ENCODE assay signal across 17 cellular contexts in the genomic region with DNA sequence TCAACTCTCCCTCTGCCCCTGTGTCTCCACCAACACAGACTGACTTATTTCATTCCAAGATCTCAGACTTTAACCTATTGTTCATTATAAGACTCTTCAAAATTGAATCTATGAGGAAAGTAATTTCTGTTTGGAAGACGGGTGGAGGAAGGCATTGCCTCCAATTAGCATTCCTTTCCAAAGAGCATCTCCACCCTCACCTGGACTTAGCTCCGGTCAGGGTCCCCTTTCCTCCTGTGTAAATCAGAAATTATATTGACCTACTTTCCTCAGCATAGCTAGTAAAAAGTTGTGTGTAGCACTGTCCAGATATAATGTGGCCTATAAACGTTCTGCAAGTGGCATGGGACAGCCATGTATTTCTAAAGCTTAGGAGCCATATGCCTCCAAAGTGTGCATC.
DNase-seq lines count a peak whose midpoint lies in the region; ATAC-seq and TF ChIP-seq lines count a peak whose summit lies in the region.
"Had no signal": no experiment of that assay in that cellular context is flagged by ENCODE, and none has a peak within 500 bp of the region (broad histone marks: within the 10 kb centered on the region; RNA-seq: fewer than 3 reads in every experiment).

No MANE protein-coding gene starts in this region.

- no peak overlapping the region for H2AK5ac ChIP-seq in neuronal stem cell (ENCODE audit: low read depth, low read length)

- no peak for TF ChIP-seq CTCF in Peyer's patch (IDR thresholded peaks at IDR 0.05)
- TF ChIP-seq CTCF in transverse colon (IDR thresholded peaks at IDR 0.05): no peak
- TF ChIP-seq CTCF in type B pancreatic cell (conservative IDR thresholded peaks at IDR 0.05): no peak

- H3K18ac ChIP-seq in neuronal stem cell (ENCODE audit: low read length): no peak overlapping the region

- H3K23ac ChIP-seq in neuronal stem cell (ENCODE audit: low read depth, low read length, poor library complexity): no peak overlapping the region

- peak overlapping the region; percentile 13 for H2AFZ ChIP-seq in neuronal stem cell (ENCODE audit: low read length)

- no peak overlapping the region for H3K27ac Mint-ChIP-seq in type B pancreatic cell
- H3K27ac Mint-ChIP-seq: CD4-positive, alpha-beta memory T cell had no signal

- H3K9me3 Mint-ChIP-seq in type B pancreatic cell: no peaks in the 10 kb centered on the region
- H3K9me3 Mint-ChIP-seq: CD4-positive, alpha-beta memory T cell had no signal

- no peak overlapping the region for H3K9ac ChIP-seq in neuronal stem cell (ENCODE audit: low read depth, low read length, poor library complexity)

- no peak overlapping the region for H4K8ac ChIP-seq in neuronal stem cell (ENCODE audit: low read depth, low read length)

- no peak overlapping the region for H3K4me2 ChIP-seq in neuronal stem cell (ENCODE audit: insufficient read depth, low read length, poor library complexity, severe bottlenecking)
- H3K4me2 ChIP-seq: A549 had no signal

- peak overlapping the region in 1 of 4 donors; percentile 16 for H3K27ac ChIP-seq in Peyer's patch
- H3K27ac ChIP-seq in neuronal stem cell (replicated peaks; ENCODE audit: low read length): no peak overlapping the region
- H3K27ac ChIP-seq in transverse colon: peak overlapping the region in 3 of 4 donors; percentile 40 to 64 (median 54)
- H3K27ac ChIP-seq: A549 had no signal

- DNase-seq in Peyer's patch: peak in 2 of 3 donors; percentile 52 to 73
- peak; percentile 28 to 58 for DNase-seq in left colon
- no peak for DNase-seq in neuronal stem cell (ENCODE audit: low spot score)
- peak; percentile 50 for DNase-seq in transverse colon
- no peak for DNase-seq in type B pancreatic cell (ENCODE audit: extremely low spot score, unreplicated experiment)
- no peak for DNase-seq in NCI-H526 (lab: John Stamatoyannopoulos, UW)
- DNase-seq in AG08395 (ENCODE audit: low spot score): no peak
- DNase-seq: 8988T; ACHN; C1 segment of cervical spinal cord; Calu3; CD4-positive, alpha-beta memory T cell; DMS53; GF-D8; H7; HCEC 1CT had no signal

- TF ChIP-seq EP300 in transverse colon (IDR thresholded peaks at IDR 0.05; ENCODE audit: low read depth): no peak

- H3K4me1 ChIP-seq in Peyer's patch (peaks cover 0 to 4% (median 0%) of the 10 kb centered on the region in 4 donors), neuronal stem cell (ENCODE audit: control insufficient read depth in 2 of 2, insufficient read depth in 1 of 2, low read depth in 1 of 2, low read length in 2 of 2) (peaks cover 0 to 9% of the 10 kb centered on the region in 2 donors), transverse colon (peaks cover 0 to 28% (median 8%) of the 10 kb centered on the region in 4 donors)
- H3K4me1 ChIP-seq: A549 had no signal

- no peaks in the 10 kb centered on the region for H3K36me3 Mint-ChIP-seq in type B pancreatic cell
- H3K36me3 Mint-ChIP-seq: CD4-positive, alpha-beta memory T cell had no signal

- ATAC-seq in left colon: peak; percentile 97
- ATAC-seq: A549 had no signal

- H3K79me1 ChIP-seq in neuronal stem cell (ENCODE audit: low read depth, low read length): no peaks in the 10 kb centered on the region

- H3K4me3 Mint-ChIP-seq in type B pancreatic cell: no peak overlapping the region
- H3K4me3 Mint-ChIP-seq: CD4-positive, alpha-beta memory T cell had no signal

- no peak overlapping the region for H3K14ac ChIP-seq in neuronal stem cell (ENCODE audit: low read length)

- intact Hi-C loops in left colon (cut with DNase I, micrococcal nuclease): no loop called here
- intact Hi-C loops in transverse colon (cut with DNase I; ENCODE audit: low total_unique reads): no loop called here

- peaks cover 12% of the 10 kb centered on the region for H3K4me1 Mint-ChIP-seq in type B pancreatic cell (ENCODE audit: unreplicated experiment)
- H3K4me1 Mint-ChIP-seq: CD4-positive, alpha-beta memory T cell had no signal

- H3K4me3 ChIP-seq in Peyer's patch (no peak overlapping the region), neuronal stem cell (ENCODE audit: low read length in 2 of 2) (no peak overlapping the region), transverse colon (no peak overlapping the region)
- H3K4me3 ChIP-seq: A549 had no signal

- H4K91ac ChIP-seq in neuronal stem cell (ENCODE audit: low read depth, low read length, poor library complexity): no peak overlapping the region

- no peak overlapping the region for H2BK12ac ChIP-seq in neuronal stem cell (ENCODE audit: low read length)

- no peak overlapping the region for H2BK5ac ChIP-seq in neuronal stem cell (ENCODE audit: low read length)

- in situ Hi-C loops in transverse colon (cut with MboI; ENCODE audit: low pct_ligation_motif_present in 1 of 4, low pct_unique_long_range_greater_than_20kb in 1 of 4, low sequenced_read_pairs in 3 of 4): no loop called here

- H3K9me3 ChIP-seq in Peyer's patch (no peaks in the 10 kb centered on the region), neuronal stem cell (replicated peaks in 1 of 2; ENCODE audit: control insufficient read depth in 2 of 2, insufficient read depth in 1 of 2, low read depth in 1 of 2, low read length in 2 of 2) (no peaks in the 10 kb centered on the region), transverse colon (no peaks in the 10 kb centered on the region)
- H3K9me3 ChIP-seq: A549 had no signal

- TF ChIP-seq POLR2A in Peyer's patch (IDR thresholded peaks at IDR 0.05) (no peak), transverse colon (IDR thresholded peaks at IDR 0.05) (no peak)

- H3K27me3 ChIP-seq in Peyer's patch (no peaks in the 10 kb centered on the region), neuronal stem cell (ENCODE audit: control insufficient read depth in 3 of 3, insufficient read depth in 3 of 3, low read depth in 1 of 3, low read length in 3 of 3) (no peaks in the 10 kb centered on the region), transverse colon (no peaks in the 10 kb centered on the region)

- H3K4ac ChIP-seq in neuronal stem cell (ENCODE audit: low read length): no peak overlapping the region

- no peaks in the 10 kb centered on the region for H3K36me3 ChIP-seq in Peyer's patch
- H3K36me3 ChIP-seq in neuronal stem cell (replicated peaks in 1 of 2; ENCODE audit: control insufficient read depth in 2 of 2, insufficient read depth in 2 of 2, low read length in 2 of 2): no peaks in the 10 kb centered on the region
- no peaks in the 10 kb centered on the region for H3K36me3 ChIP-seq in transverse colon

- H2BK120ac ChIP-seq in neuronal stem cell (ENCODE audit: low read depth, low read length): no peak overlapping the region

- no CpG with 5 or more reads among the region's 3 CpGs for WGBS in neuronal stem cell (ENCODE audit: extremely low coverage in 2 of 2, insufficient read length in 2 of 2, insufficient replicate concordance in 1 of 2), 2 donors
- 41 to 47% methylated on average over 2 to 3 of the region's 3 CpGs for whole genome bisulfite sequencing in transverse colon (ENCODE audit: low coverage in 1 of 2), 2 donors

- no peaks in the 10 kb centered on the region for H3K27me3 Mint-ChIP-seq in type B pancreatic cell
- H3K27me3 Mint-ChIP-seq: CD4-positive, alpha-beta memory T cell had no signal

- H2BK15ac ChIP-seq in neuronal stem cell (ENCODE audit: low read length): no peak overlapping the region

Comparison
In these comparisons a context has a peak if more than half of its experiments do, and no peak if none do; other contexts are left out.
1. DNase-seq: peak in Peyer's patch (2 of 3), left colon (2 of 2) and transverse colon (single experiment); none in neuronal stem cell (single experiment), type B pancreatic cell (single experiment), NCI-H526 (0 of 2) and AG08395 (single experiment).